Comparison of ENCODE assay signal across 23 cellular contexts in genomic region chr9:36871606-36872005, GRCh38.
DNase-seq lines count a peak whose midpoint lies in the region; ATAC-seq and TF ChIP-seq lines count a peak whose summit lies in the region.
"Had no signal": no experiment of that assay in that cellular context is flagged by ENCODE, and none has a peak within 500 bp of the region (broad histone marks: within the 10 kb centered on the region; RNA-seq: fewer than 3 reads in every experiment).

No MANE protein-coding gene starts in this region.

- DNase-seq in DMS79 treated with DMSO at 0.1 percent for 48 hours (lab: John Stamatoyannopoulos, UW) (peak; percentile 15), DMS79 (lab: John Stamatoyannopoulos, UW) (no peak), CD14-positive monocyte (ENCODE audit: low spot score) (peak; percentile 20), naive B cell (no peak), brain microvascular endothelial cell (no peak)
- no peak for DNase-seq in stimulated activated naive B cell treated with anti-CD40 and anti-IgM and Interleukin-4, amounts not matched to agents 10 μg/mL and 1 μg/mL and 100 μg/mL, for 72 hours
- DNase-seq: 8988T; ACHN; CD4-positive, CD25-positive, alpha-beta regulatory T cell; GOT3; HFFc6; NCI-H1417 treated with DMSO at 0.1 percent for 48 hours; NCI-H526; OCI-M1 had no signal

- in situ Hi-C loops in brain microvascular endothelial cell (cut with HindIII; ENCODE audit: low pct_ligation_motif_present, low sequenced_read_pairs): no loop called here

- peaks cover 33% of the 10 kb centered on the region for H3K27me3 ChIP-seq in brain microvascular endothelial cell (replicated peaks)
- H3K27me3 ChIP-seq: SJCRH30 had no signal

- H3K9me3 Mint-ChIP-seq in CD14-positive monocyte (peaks cover 0 to 6% (median 0%) of the 10 kb centered on the region in 7 donors), naive B cell (no peaks in the 10 kb centered on the region)
- H3K9me3 Mint-ChIP-seq in stimulated activated naive B cell treated with anti-CD40 and anti-IgM and Interleukin-4, amounts not matched to agents 10 μg/mL and 1 μg/mL and 100 μg/mL, for 72 hours: no peaks in the 10 kb centered on the region
- H3K9me3 Mint-ChIP-seq: CD4-positive, CD25-positive, alpha-beta regulatory T cell; IgD-negative memory B cell had no signal

- H3K27me3 Mint-ChIP-seq in CD14-positive monocyte (ENCODE audit: low read depth in 3 of 3) (peaks cover 5 to 11% (median 10%) of the 10 kb centered on the region in 3 donors), naive B cell (no peaks in the 10 kb centered on the region)
- H3K27me3 Mint-ChIP-seq in stimulated activated naive B cell treated with anti-CD40 and anti-IgM and Interleukin-4, amounts not matched to agents 10 μg/mL and 1 μg/mL and 100 μg/mL, for 72 hours: no peaks in the 10 kb centered on the region
- H3K27me3 Mint-ChIP-seq: CD4-positive, CD25-positive, alpha-beta regulatory T cell; IgD-negative memory B cell had no signal

- H3K36me3 ChIP-seq in brain microvascular endothelial cell (replicated peaks): no peaks in the 10 kb centered on the region
- H3K36me3 ChIP-seq: HAP-1, SJCRH30 had no signal

- H3K27ac ChIP-seq in brain microvascular endothelial cell: no peak overlapping the region
- H3K27ac ChIP-seq: HL-60, KMS-11, SJCRH30 had no signal

- intact Hi-C loops in CD14-positive monocyte (cut with micrococcal nuclease): no loop called here

- no peaks in the 10 kb centered on the region for H3K36me3 Mint-ChIP-seq in CD14-positive monocyte
- H3K36me3 Mint-ChIP-seq in naive B cell: peaks cover 19 to 42% of the 10 kb centered on the region in 2 donors
- peaks cover 53 to 81% of the 10 kb centered on the region in 2 donors for H3K36me3 Mint-ChIP-seq in stimulated activated naive B cell treated with anti-CD40 and anti-IgM and Interleukin-4, amounts not matched to agents 10 μg/mL and 1 μg/mL and 100 μg/mL, for 72 hours
- H3K36me3 Mint-ChIP-seq: CD4-positive, CD25-positive, alpha-beta regulatory T cell had no signal

- TF ChIP-seq CTCF in CD14-positive monocyte (IDR thresholded peaks at IDR 0.05) (no peak), brain microvascular endothelial cell (IDR thresholded peaks at IDR 0.05; ENCODE audit: low read depth, low read length, missing control alignments) (no peak)

- H3K4me3 ChIP-seq in brain microvascular endothelial cell (ENCODE audit: low read depth, low read length): no peak overlapping the region
- H3K4me3 ChIP-seq: GM12878, HAP-1, SJCRH30 had no signal

- ATAC-seq in naive B cell (ENCODE audit: low read depth in 2 of 2) (no peak), HG03045 (IDR thresholded peaks at IDR 0.05; ENCODE audit: unreplicated experiment) (no peak), GM21360 (IDR thresholded peaks at IDR 0.05; ENCODE audit: unreplicated experiment) (no peak)
- no peak for ATAC-seq in stimulated activated naive B cell treated with anti-CD40 and anti-IgM and Interleukin-4, amounts not matched to agents 10 μg/mL and 1 μg/mL and 100 μg/mL, for 72 hours (replicated peaks)
- ATAC-seq: GM12878, SK-N-SH treated with all-trans-retinoic acid at 6 μM for 48 hours had no signal

- H3K4me1 Mint-ChIP-seq in CD14-positive monocyte (peaks cover 2% of the 10 kb centered on the region), naive B cell (peaks cover 59 to 80% (median 64%) of the 10 kb centered on the region in 3 donors)
- H3K4me1 Mint-ChIP-seq in stimulated activated naive B cell treated with anti-CD40 and anti-IgM and Interleukin-4, amounts not matched to agents 10 μg/mL and 1 μg/mL and 100 μg/mL, for 72 hours: peaks cover 60 to 64% of the 10 kb centered on the region in 2 donors

- no peak overlapping the region for H3K27ac Mint-ChIP-seq in CD14-positive monocyte
- H3K27ac Mint-ChIP-seq in naive B cell: peak overlapping the region in 5 of 6 donors; percentile 68 to 92 (median 90)
- H3K27ac Mint-ChIP-seq in stimulated activated naive B cell treated with anti-CD40 and anti-IgM and Interleukin-4, amounts not matched to agents 10 μg/mL and 1 μg/mL and 100 μg/mL, for 72 hours: peak overlapping the region; percentile 67
- H3K27ac Mint-ChIP-seq: HFFc6 had no signal

- H3K4me3 Mint-ChIP-seq in CD14-positive monocyte (no peak overlapping the region), naive B cell (no peak overlapping the region)
- H3K4me3 Mint-ChIP-seq in stimulated activated naive B cell treated with anti-CD40 and anti-IgM and Interleukin-4, amounts not matched to agents 10 μg/mL and 1 μg/mL and 100 μg/mL, for 72 hours: no peak overlapping the region
- H3K4me3 Mint-ChIP-seq: CD4-positive, CD25-positive, alpha-beta regulatory T cell; HFFc6; IgD-negative memory B cell had no signal

Comparison
In these comparisons a context has a peak if more than half of its experiments do, and no peak if none do; other contexts are left out.
1. DNase-seq: peak in DMS79 treated with DMSO at 0.1 percent for 48 hours (single experiment) and CD14-positive monocyte (single experiment); none in DMS79 (single experiment), naive B cell (single experiment), stimulated activated naive B cell treated with anti-CD40 and anti-IgM and Interleukin-4, amounts not matched to agents 10 μg/mL and 1 μg/mL and 100 μg/mL, for 72 hours (single experiment) and brain microvascular endothelial cell (single experiment).
2. H3K27ac Mint-ChIP-seq: peak in naive B cell (5 of 6) and stimulated activated naive B cell treated with anti-CD40 and anti-IgM and Interleukin-4, amounts not matched to agents 10 μg/mL and 1 μg/mL and 100 μg/mL, for 72 hours (single experiment); none in CD14-positive monocyte (0 of 7).